Comparison of ENCODE assay signal across 8 cellular contexts in the genomic region with DNA sequence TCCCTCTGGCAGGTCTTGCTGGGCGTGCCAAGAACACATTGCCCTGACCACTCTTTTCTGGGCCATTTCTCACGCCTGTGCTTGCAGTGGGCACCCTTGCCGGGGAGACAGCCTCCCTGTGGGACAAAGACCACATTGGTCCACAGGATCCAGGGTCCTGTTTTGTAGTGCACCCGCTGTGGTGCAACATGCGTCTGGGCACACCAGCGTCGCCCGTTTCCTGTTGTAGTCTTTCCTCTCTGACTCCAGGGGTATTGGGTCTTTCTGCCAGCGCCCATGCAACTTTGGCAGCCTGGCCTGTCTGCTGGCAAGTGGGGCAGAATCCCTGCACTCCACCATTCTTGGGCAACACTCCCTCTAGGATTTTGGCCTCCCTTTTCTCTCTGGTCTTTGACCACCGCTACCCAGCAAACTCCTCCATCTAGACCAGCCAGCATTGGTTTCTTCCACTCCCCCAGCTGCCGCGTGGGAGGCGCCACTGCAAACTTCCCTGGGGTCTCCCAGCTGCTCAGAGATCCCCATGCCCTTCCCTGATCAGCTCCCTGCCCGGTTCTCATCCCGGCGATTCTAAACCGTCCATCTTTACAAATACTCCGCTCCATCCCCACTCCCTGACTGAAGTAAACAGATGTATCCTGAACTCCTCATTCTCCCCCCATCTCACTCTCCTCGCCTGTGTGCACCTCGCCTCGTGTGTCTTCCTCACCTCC. TPM values are rescaled to one million over a fixed set of nuclear protein-coding genes. Genes with fewer than 3 reads are reported as not detected.
A peak's percentile ranks its signal among the peaks of the same experiment; 100 is the strongest.
DNase-seq lines count a peak whose midpoint lies in the region; ATAC-seq and TF ChIP-seq lines count a peak whose summit lies in the region.

No MANE protein-coding gene starts in this region.

- H3K27ac Mint-ChIP-seq in CD4-positive, alpha-beta T cell = peak overlapping the region; percentile 98

- H3K27me3 Mint-ChIP-seq in CD4-positive, alpha-beta T cell = no peaks in the 10 kb centered on the region

- peaks cover 15% of the 10 kb centered on the region for H3F3A ChIP-seq in PC-9 (ENCODE audit: insufficient read depth, low read depth)

- H3K9ac ChIP-seq in neuronal stem cell (ENCODE audit: low read depth, low read length, poor library complexity) = peak overlapping the region; percentile 97

- H3K4ac ChIP-seq in neuronal stem cell (ENCODE audit: low read length) = peak overlapping the region; percentile 84

- peak overlapping the region; percentile 79 for H2AK5ac ChIP-seq in neuronal stem cell (ENCODE audit: low read depth, low read length)

- H3K9me2 ChIP-seq in PC-9 (ENCODE audit: insufficient read depth) = no peaks in the 10 kb centered on the region

- no TSS peak for BruUV-seq in PC-9 (replicated peaks; lab: Mats Ljungman, UMichigan)

- no peak for DNase-seq in CD4-positive, alpha-beta T cell
- DNase-seq in PC-9 = no peak
- no peak for DNase-seq in neuronal stem cell (ENCODE audit: low spot score)
- DNase-seq in DMS114 treated with DMSO at 0.1 percent for 48 hours (lab: John Stamatoyannopoulos, UW; ENCODE audit: unreplicated experiment) = no peak
- no peak for DNase-seq in islet precursor cell
- DNase-seq in kidney glomerular epithelial cell (lab: John Stamatoyannopoulos, UW) = no peak
- no peak for DNase-seq in UCSD-AML1 (lab: John Stamatoyannopoulos, UW; ENCODE audit: unreplicated experiment)

- H2AFZ ChIP-seq in PC-9 (peak overlapping the region; percentile 100), neuronal stem cell (ENCODE audit: low read length) (peak overlapping the region; percentile 99)

- H2BK5ac ChIP-seq in neuronal stem cell (ENCODE audit: low read length) = no peak overlapping the region

- H2BK120ac ChIP-seq in neuronal stem cell (ENCODE audit: low read depth, low read length) = no peak overlapping the region

- H3K27ac ChIP-seq in CD4-positive, alpha-beta T cell (ENCODE audit: low read depth, low read length) = peak overlapping the region; percentile 64
- H3K27ac ChIP-seq in PC-9 (no peak overlapping the region), esophagus (ENCODE audit: low read depth in 2 of 2, low read length in 1 of 2) (no peak overlapping the region), neuronal stem cell (replicated peaks; ENCODE audit: low read length) (no peak overlapping the region)

- H3K18ac ChIP-seq in neuronal stem cell (ENCODE audit: low read length) = peak overlapping the region; percentile 94

- H3K14ac ChIP-seq in neuronal stem cell (ENCODE audit: low read length) = peak overlapping the region; percentile 94

- peak overlapping the region; percentile 99 for H3K4me3 ChIP-seq in PC-9
- H3K4me3 ChIP-seq in esophagus (ENCODE audit: low read depth in 1 of 2, low read length in 2 of 2) = peak overlapping the region; percentile 91 to 100
- peak overlapping the region; percentile 89 to 92 for H3K4me3 ChIP-seq in neuronal stem cell (ENCODE audit: low read length in 2 of 2)

- H3K23ac ChIP-seq in neuronal stem cell (ENCODE audit: low read depth, low read length, poor library complexity) = no peak overlapping the region

- no peak overlapping the region for H2BK15ac ChIP-seq in neuronal stem cell (ENCODE audit: low read length)

- H4K8ac ChIP-seq in neuronal stem cell (ENCODE audit: low read depth, low read length) = no peak overlapping the region

- no peak for ATAC-seq in CD4-positive, alpha-beta T cell (ENCODE audit: poor library complexity)

- H3K4me2 ChIP-seq in PC-9 (peak overlapping the region; percentile 98), neuronal stem cell (ENCODE audit: insufficient read depth, low read length, poor library complexity, severe bottlenecking) (peak overlapping the region; percentile 98)

- no peaks in the 10 kb centered on the region for H3K9me3 Mint-ChIP-seq in CD4-positive, alpha-beta T cell

- H3K36me3 Mint-ChIP-seq in CD4-positive, alpha-beta T cell (ENCODE audit: low read depth) = peaks cover 26% of the 10 kb centered on the region

- TF ChIP-seq CTCF in CD4-positive, alpha-beta T cell (IDR thresholded peaks at IDR 0.05) = no peak
- TF ChIP-seq CTCF in PC-9 (conservative IDR thresholded peaks at IDR 0.05) = no peak

- no peaks in the 10 kb centered on the region for H4K20me1 ChIP-seq in PC-9 (ENCODE audit: insufficient read depth)

- intact Hi-C loops in CD4-positive, alpha-beta T cell (cut with DNase I, micrococcal nuclease) = loop anchor here in 1 of 2 experiments (1.0 to 10.0 kb wide), 5 partner anchors 27 to 281 kb away; partner anchors contain the start of genes C1orf174, LRRC47 and WRAP73
- intact Hi-C loops in PC-9 (cut with micrococcal nuclease; ENCODE audit: unreplicated experiment) = loop anchor here (2.0 kb wide), 1 partner anchor 101 kb away; no protein-coding TSS in a partner anchor

- no peaks in the 10 kb centered on the region for H3K79me1 ChIP-seq in neuronal stem cell (ENCODE audit: low read depth, low read length)

- WGBS in esophagus, 2 donors = 32 to 37% methylated on average over 21 of the region's 21 CpGs
- WGBS in neuronal stem cell (ENCODE audit: extremely low coverage in 2 of 2, insufficient read length in 2 of 2, insufficient replicate concordance in 1 of 2), 2 donors = no CpG with 5 or more reads among the region's 21 CpGs

- peak overlapping the region; percentile 96 for H3K4me3 Mint-ChIP-seq in CD4-positive, alpha-beta T cell

- H3K4me1 ChIP-seq in PC-9 (replicated peaks; ENCODE audit: insufficient read depth) = peaks cover 23% of the 10 kb centered on the region
- H3K4me1 ChIP-seq in esophagus (ENCODE audit: control insufficient read depth in 2 of 2, insufficient read depth in 2 of 2, low read length in 1 of 2) = peaks cover 0 to 14% of the 10 kb centered on the region in 2 donors
- peaks cover 13 to 17% of the 10 kb centered on the region in 2 donors for H3K4me1 ChIP-seq in neuronal stem cell (ENCODE audit: control insufficient read depth in 2 of 2, insufficient read depth in 1 of 2, low read depth in 1 of 2, low read length in 2 of 2)

- CTCF ChIA-PET in CD4-positive, alpha-beta T cell (lab: Charles Lee) = interaction anchor here (1.0 kb wide), 1 partner anchor 26 kb away, joined by 4 read pairs; no protein-coding TSS in a partner anchor
- CTCF ChIA-PET in PC-9 (lab: Charles Lee) = interaction anchor here (0.6 to 0.7 kb wide), 2 partner anchors 96 to 101 kb away, joined by 3 to 8 read pairs; no protein-coding TSS in a partner anchor

- POLR2A ChIA-PET in CD4-positive, alpha-beta T cell (lab: Charles Lee) = interaction anchor here (0.9 to 1.6 kb wide), 3 partner anchors 26 to 170 kb away, joined by 3 to 8 read pairs (median 3); partner anchors contain the start of gene WRAP73
- POLR2A ChIA-PET in PC-9 (lab: Charles Lee; ENCODE audit: unreplicated experiment) = no interaction called here

- no peaks in the 10 kb centered on the region for H3K9me3 ChIP-seq in CD4-positive, alpha-beta T cell (ENCODE audit: control insufficient read depth, low read length)
- no peaks in the 10 kb centered on the region for H3K9me3 ChIP-seq in PC-9 (ENCODE audit: insufficient read depth, low read depth)
- no peaks in the 10 kb centered on the region for H3K9me3 ChIP-seq in esophagus (ENCODE audit: control insufficient read depth in 2 of 2, insufficient read depth in 1 of 2, low read depth in 1 of 2, low read length in 1 of 2)
- peaks cover 0 to 2% of the 10 kb centered on the region in 2 donors for H3K9me3 ChIP-seq in neuronal stem cell (replicated peaks in 1 of 2; ENCODE audit: control insufficient read depth in 2 of 2, insufficient read depth in 1 of 2, low read depth in 1 of 2, low read length in 2 of 2)

- H4K91ac ChIP-seq in neuronal stem cell (ENCODE audit: low read depth, low read length, poor library complexity) = no peak overlapping the region

- peak overlapping the region; percentile 94 for H2BK12ac ChIP-seq in neuronal stem cell (ENCODE audit: low read length)

- peaks cover 58% of the 10 kb centered on the region for H3K4me1 Mint-ChIP-seq in CD4-positive, alpha-beta T cell (ENCODE audit: low read depth)

- no peaks in the 10 kb centered on the region for H3K27me3 ChIP-seq in CD4-positive, alpha-beta T cell (ENCODE audit: control insufficient read depth, insufficient read depth, low read length)
- H3K27me3 ChIP-seq in PC-9 (ENCODE audit: insufficient read depth, low read depth) (no peaks in the 10 kb centered on the region), esophagus (ENCODE audit: control insufficient read depth in 1 of 2, insufficient read depth in 2 of 2, low read length in 2 of 2) (no peaks in the 10 kb centered on the region), neuronal stem cell (ENCODE audit: control insufficient read depth in 3 of 3, insufficient read depth in 3 of 3, low read depth in 1 of 3, low read length in 3 of 3) (peaks cover 0 to 5% (median 2%) of the 10 kb centered on the region in 3 experiments)

- peaks cover 14% of the 10 kb centered on the region for H3K79me2 ChIP-seq in PC-9 (ENCODE audit: low read depth)

- H3K36me3 ChIP-seq in PC-9 (ENCODE audit: low read depth) = no peaks in the 10 kb centered on the region
- H3K36me3 ChIP-seq in esophagus (ENCODE audit: control insufficient read depth in 2 of 2, insufficient read depth in 2 of 2, low read length in 1 of 2) = peaks cover 5 to 9% of the 10 kb centered on the region in 2 donors
- H3K36me3 ChIP-seq in neuronal stem cell (replicated peaks in 1 of 2; ENCODE audit: control insufficient read depth in 2 of 2, insufficient read depth in 2 of 2, low read length in 2 of 2) = peaks cover 13 to 17% of the 10 kb centered on the region in 2 donors

RNA-seq across cellular contexts. Expression of gene TPRG1L, which starts 1.2 kb away (rescaled TPM):
- total RNA-seq in CD4-positive, alpha-beta T cell = 10 to 100 TPM; 46.5 to 48.3 TPM
- 41.4 and 44.9 TPM in 2 replicates for total RNA-seq in PC-9 (2021)
- 10 to 100 TPM; 20.1 to 32.8 TPM for polyA plus RNA-seq in esophagus
- 13.4 TPM for polyA plus RNA-seq in neuronal stem cell (2013, experiment 1 of 2)
- polyA plus RNA-seq in neuronal stem cell (2013, experiment 2 of 2) = 13.2 TPM

RNA-seq across cellular contexts. Expression of gene MEGF6, which starts 12.3 kb away (rescaled TPM):
- total RNA-seq in CD4-positive, alpha-beta T cell = 10 to 100 TPM; 57.5 to 62.2 TPM
- 65.3 and 77.6 TPM in 2 replicates for total RNA-seq in PC-9 (2021)
- polyA plus RNA-seq in esophagus = 10 to 100 TPM; 11.8 to 23.7 TPM
- polyA plus RNA-seq in neuronal stem cell (2013, experiment 1 of 2) = 10.3 TPM
- polyA plus RNA-seq in neuronal stem cell (2013, experiment 2 of 2) = 10.0 TPM

RNA-seq across cellular contexts. Expression of gene WRAP73, which starts 26.3 kb away (rescaled TPM):
- 10 to 100 TPM; 22.3 to 22.7 TPM for total RNA-seq in CD4-positive, alpha-beta T cell
- total RNA-seq in PC-9 (2021) = 23.8 and 25.5 TPM in 2 replicates
- polyA plus RNA-seq in esophagus = 10 to 100 TPM; 13.6 to 16.4 TPM
- 24.6 TPM for polyA plus RNA-seq in neuronal stem cell (2013, experiment 1 of 2)
- 25.7 TPM for polyA plus RNA-seq in neuronal stem cell (2013, experiment 2 of 2)

RNA-seq across cellular contexts. Expression of gene TP73, which starts 28.7 kb away (rescaled TPM):
- total RNA-seq in CD4-positive, alpha-beta T cell = not detected
- total RNA-seq in PC-9 (2021) = 6.2 and 6.9 TPM in 2 replicates
- 1 to 10 TPM; 3.5 to 6.0 TPM for polyA plus RNA-seq in esophagus
- 0.18 TPM for polyA plus RNA-seq in neuronal stem cell (2013, experiment 1 of 2)
- polyA plus RNA-seq in neuronal stem cell (2013, experiment 2 of 2) = 0.19 TPM
